Comparison of ENCODE assay signal across 21 cellular contexts in genomic region chr5:132209131-132209530, GRCh38. TPM values are rescaled to one million over a fixed set of nuclear protein-coding genes. Genes with fewer than 3 reads are reported as not detected.
DNase-seq lines count a peak whose midpoint lies in the region; ATAC-seq and TF ChIP-seq lines count a peak whose summit lies in the region.
"Had no signal": no experiment of that assay in that cellular context is flagged by ENCODE, and none has a peak within 500 bp of the region (broad histone marks: within the 10 kb centered on the region; RNA-seq: fewer than 3 reads in every experiment).

No MANE protein-coding gene starts in this region.

- no peaks in the 10 kb centered on the region for H3K27me3 Mint-ChIP-seq in natural killer cell treated with Interleukin-12 subunit alpha and Interleukin-12 subunit beta and Interleukin-15 and Interleukin-18, amount 100 ng/mL, for 72 hours
- peaks cover 0 to 7% of the 10 kb centered on the region in 2 donors for H3K27me3 Mint-ChIP-seq in natural killer cell (ENCODE audit: low read depth in 2 of 2)

- no peak overlapping the region for H3K27ac Mint-ChIP-seq in natural killer cell treated with Interleukin-12 subunit alpha and Interleukin-12 subunit beta and Interleukin-15 and Interleukin-18, amount 100 ng/mL, for 72 hours
- H3K27ac Mint-ChIP-seq in natural killer cell: no peak overlapping the region
- H3K27ac Mint-ChIP-seq: activated naive CD4-positive, alpha-beta T cell treated with anti-CD3 and anti-CD28 coated beads, Interleukin-2, amount 10 ng/mL, durations not matched to agents 7 days and 5 days; CD4-positive, CD25-positive, alpha-beta regulatory T cell had no signal

- no peak overlapping the region for H3K4me3 ChIP-seq in vagina

- peaks cover 0 to 46% of the 10 kb centered on the region in 2 donors for H3K36me3 ChIP-seq in vagina

- intact Hi-C loops in natural killer cell (cut with micrococcal nuclease): no loop called here
- intact Hi-C loops in vagina (cut with DNase I): no loop called here

- no peak for ATAC-seq in natural killer cell treated with Interleukin-12 subunit alpha and Interleukin-12 subunit beta and Interleukin-15 and Interleukin-18, amount 100 ng/mL, for 72 hours
- ATAC-seq in natural killer cell: no peak
- ATAC-seq in HG02588 (IDR thresholded peaks at IDR 0.05; ENCODE audit: unreplicated experiment): no peak
- ATAC-seq: activated T-cell treated with anti-CD3 and anti-CD28 coated beads, Interleukin-2, amount 50 U/mL, for 4 hours; right cardiac atrium; SK-N-SH treated with all-trans-retinoic acid at 6 μM for 48 hours had no signal

- peaks cover 16% of the 10 kb centered on the region for H3K4me1 ChIP-seq in vagina

- H3K27me3 ChIP-seq in vagina: no peaks in the 10 kb centered on the region

- H3K9me3 ChIP-seq in vagina: no peaks in the 10 kb centered on the region

- no peaks in the 10 kb centered on the region for H3K9me3 Mint-ChIP-seq in natural killer cell treated with Interleukin-12 subunit alpha and Interleukin-12 subunit beta and Interleukin-15 and Interleukin-18, amount 100 ng/mL, for 72 hours
- no peaks in the 10 kb centered on the region for H3K9me3 Mint-ChIP-seq in natural killer cell
- H3K9me3 Mint-ChIP-seq: activated naive CD4-positive, alpha-beta T cell treated with anti-CD3 and anti-CD28 coated beads, Interleukin-2, amount 10 ng/mL, durations not matched to agents 7 days and 5 days; activated T-cell treated with anti-CD3 and anti-CD28 coated beads, Interleukin-2, amount 50 U/mL, for 4 hours; CD4-positive, CD25-positive, alpha-beta regulatory T cell had no signal

- H3K36me3 Mint-ChIP-seq in natural killer cell treated with Interleukin-12 subunit alpha and Interleukin-12 subunit beta and Interleukin-15 and Interleukin-18, amount 100 ng/mL, for 72 hours: no peaks in the 10 kb centered on the region
- no peaks in the 10 kb centered on the region for H3K36me3 Mint-ChIP-seq in natural killer cell
- H3K36me3 Mint-ChIP-seq: activated naive CD4-positive, alpha-beta T cell treated with anti-CD3 and anti-CD28 coated beads, Interleukin-2, amount 10 ng/mL, durations not matched to agents 7 days and 5 days; CD4-positive, CD25-positive, alpha-beta regulatory T cell had no signal

- TF ChIP-seq CTCF in natural killer cell (IDR thresholded peaks at IDR 0.05) (no peak), vagina (IDR thresholded peaks at IDR 0.05) (no peak)

- DNase-seq in natural killer cell treated with Interleukin-12 subunit alpha and Interleukin-12 subunit beta and Interleukin-15 and Interleukin-18, amount 100 ng/mL, for 72 hours (ENCODE audit: low spot score): peak; percentile 26
- DNase-seq in natural killer cell (no peak), RPMI8226 (peak; percentile 90), fibroblast of peridontal ligament (ENCODE audit: extremely low read depth) (peak; percentile 29), vagina (ENCODE audit: extremely low spot score in 2 of 2) (peak; percentile 31 to 37), DMS153 treated with DMSO at 0.1 percent for 48 hours (lab: John Stamatoyannopoulos, UW; ENCODE audit: unreplicated experiment) (no peak), pons (ENCODE audit: low spot score) (no peak)
- DNase-seq: activated naive CD4-positive, alpha-beta T cell treated with anti-CD3 and anti-CD28 coated beads, Interleukin-2, amount 10 ng/mL, durations not matched to agents 7 days and 5 days; activated T-cell treated with anti-CD3 and anti-CD28 coated beads, Interleukin-2, amount 50 U/mL, for 4 hours; aorta; CD4-positive, CD25-positive, alpha-beta regulatory T cell; DMS53; NCI-H1092; NCI-H2029; nucleus accumbens; right cardiac atrium; stimulated activated CD4-positive, alpha-beta T cell treated with anti-CD3 and anti-CD28 coated beads, Interleukin-15, amount 100 ng/mL, for 24 hours; T-helper 9 cell had no signal

- peaks cover 0 to 2% of the 10 kb centered on the region in 2 donors for H3K4me1 Mint-ChIP-seq in natural killer cell treated with Interleukin-12 subunit alpha and Interleukin-12 subunit beta and Interleukin-15 and Interleukin-18, amount 100 ng/mL, for 72 hours (ENCODE audit: low read depth in 2 of 2)
- peaks cover 0 to 4% of the 10 kb centered on the region in 2 donors for H3K4me1 Mint-ChIP-seq in natural killer cell
- H3K4me1 Mint-ChIP-seq: activated naive CD4-positive, alpha-beta T cell treated with anti-CD3 and anti-CD28 coated beads, Interleukin-2, amount 10 ng/mL, durations not matched to agents 7 days and 5 days; CD4-positive, CD25-positive, alpha-beta regulatory T cell had no signal

- no peak overlapping the region for H3K4me3 Mint-ChIP-seq in natural killer cell treated with Interleukin-12 subunit alpha and Interleukin-12 subunit beta and Interleukin-15 and Interleukin-18, amount 100 ng/mL, for 72 hours
- H3K4me3 Mint-ChIP-seq in natural killer cell: no peak overlapping the region
- H3K4me3 Mint-ChIP-seq: activated naive CD4-positive, alpha-beta T cell treated with anti-CD3 and anti-CD28 coated beads, Interleukin-2, amount 10 ng/mL, durations not matched to agents 7 days and 5 days; activated T-cell treated with anti-CD3 and anti-CD28 coated beads, Interleukin-2, amount 50 U/mL, for 4 hours; CD4-positive, CD25-positive, alpha-beta regulatory T cell had no signal

- H3K27ac ChIP-seq in vagina: no peak overlapping the region
- H3K27ac ChIP-seq: KMS-11 had no signal

- no peak for TF ChIP-seq POLR2A in vagina (IDR thresholded peaks at IDR 0.05)

RNA-seq across cellular contexts. Expression of gene P4HA2, which starts 18.5 kb away (rescaled TPM):
- 10 to 100 TPM in 1 of 2 donors, 1 to 10 TPM in 1; 5.5 to 20.1 TPM for total RNA-seq in natural killer cell treated with Interleukin-12 subunit alpha and Interleukin-12 subunit beta and Interleukin-15 and Interleukin-18, amount 100 ng/mL, for 72 hours
- total RNA-seq in natural killer cell (under 1 TPM in 1 of 3 donors, not detected in 2; 0.20 TPM), vagina (42.0 TPM)
- total RNA-seq: CD4-positive, CD25-positive, alpha-beta regulatory T cell had no signal

RNA-seq across cellular contexts. Expression of gene PDLIM4, which starts 48.4 kb away (rescaled TPM):
- total RNA-seq in natural killer cell treated with Interleukin-12 subunit alpha and Interleukin-12 subunit beta and Interleukin-15 and Interleukin-18, amount 100 ng/mL, for 72 hours: not detected
- total RNA-seq in natural killer cell (not detected), vagina (76.4 TPM)
- total RNA-seq: CD4-positive, CD25-positive, alpha-beta regulatory T cell had no signal

Comparison
In these comparisons a context has a peak if more than half of its experiments do, and no peak if none do; other contexts are left out.
1. DNase-seq: peak in natural killer cell treated with Interleukin-12 subunit alpha and Interleukin-12 subunit beta and Interleukin-15 and Interleukin-18, amount 100 ng/mL, for 72 hours (single experiment), RPMI8226 (single experiment), fibroblast of peridontal ligament (single experiment) and vagina (2 of 2); none in natural killer cell (single experiment), DMS153 treated with DMSO at 0.1 percent for 48 hours (single experiment) and pons (single experiment).
2. RNA of gene P4HA2, which starts 18.5 kb away (total RNA-seq): 42.0 TPM in vagina (single experiment) and 5.5 to 20.1 TPM in natural killer cell treated with Interleukin-12 subunit alpha and Interleukin-12 subunit beta and Interleukin-15 and Interleukin-18, amount 100 ng/mL, for 72 hours; 0.20 TPM in natural killer cell; every median in the first group is over 4 times any median in the second.
3. RNA of gene PDLIM4, which starts 48.4 kb away (total RNA-seq): 76.4 TPM in vagina (single experiment); not detected in natural killer cell treated with Interleukin-12 subunit alpha and Interleukin-12 subunit beta and Interleukin-15 and Interleukin-18, amount 100 ng/mL, for 72 hours and not detected in natural killer cell; every median in the first group is over 10 times any median in the second.